10 cellular contexts compared by ENCODE assay signal in the genomic region with DNA sequence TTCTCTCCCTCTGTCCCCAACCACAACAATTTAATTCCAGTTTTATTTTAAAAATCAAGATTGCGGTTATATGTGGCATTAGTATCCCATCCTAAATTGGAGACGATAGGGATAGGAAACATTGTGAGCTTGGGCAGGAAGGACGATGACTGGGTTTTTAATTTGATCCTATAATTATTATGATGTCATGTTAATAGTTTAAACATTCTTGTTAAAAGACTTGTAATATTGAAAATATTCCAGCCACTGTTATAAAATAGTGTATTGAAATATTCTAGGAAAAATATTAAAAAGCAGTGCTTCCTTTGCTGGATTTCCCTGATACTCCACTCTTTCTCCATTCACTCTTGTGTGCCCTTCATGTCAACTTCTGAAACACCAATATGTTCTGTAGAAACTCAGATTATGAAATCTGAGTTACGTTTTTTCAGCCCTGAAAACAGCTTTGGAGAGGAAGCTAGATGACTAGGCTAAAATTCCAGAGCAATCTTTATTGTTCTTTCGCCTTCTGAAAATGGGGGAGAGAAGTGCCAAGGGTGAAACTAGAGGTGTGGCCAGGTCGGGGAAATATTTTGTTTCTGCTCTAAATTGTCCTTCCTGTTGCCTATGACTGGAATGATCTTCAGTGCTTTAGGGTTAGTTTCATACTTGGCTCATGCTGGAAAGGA. TPM values are rescaled to one million over a fixed set of nuclear protein-coding genes. Genes with fewer than 3 reads are reported as not detected.
A peak's percentile ranks its signal among the peaks of the same experiment; 100 is the strongest.
DNase-seq lines count a peak whose midpoint lies in the region; ATAC-seq and TF ChIP-seq lines count a peak whose summit lies in the region.
"Had no signal": no experiment of that assay in that cellular context is flagged by ENCODE, and none has a peak within 500 bp of the region (broad histone marks: within the 10 kb centered on the region; RNA-seq: fewer than 3 reads in every experiment).

No MANE protein-coding gene starts in this region.

- peak overlapping the region; percentile 5 for H3K4me3 Mint-ChIP-seq in activated CD8-positive, alpha-beta memory T cell treated with anti-CD3 and anti-CD28 coated beads, Interleukin-2, amount 10 ng/mL, durations not matched to agents 7 days and 5 days
- H3K4me3 Mint-ChIP-seq: activated B cell treated with CpG ODN at 0.5 μM for 24 hours had no signal

- peaks cover 4% of the 10 kb centered on the region for H3K4me1 Mint-ChIP-seq in activated CD8-positive, alpha-beta memory T cell treated with anti-CD3 and anti-CD28 coated beads, Interleukin-2, amount 10 ng/mL, durations not matched to agents 7 days and 5 days
- H3K4me1 Mint-ChIP-seq: activated B cell treated with CpG ODN at 0.5 μM for 24 hours had no signal

- no peaks in the 10 kb centered on the region for H3K27me3 ChIP-seq in body of pancreas
- no peaks in the 10 kb centered on the region for H3K27me3 ChIP-seq in left lung
- H3K27me3 ChIP-seq in upper lobe of right lung, result no peaks in the 10 kb centered on the region
- H3K27me3 ChIP-seq in tibial artery, result no peaks in the 10 kb centered on the region

- no peaks in the 10 kb centered on the region for H3K36me3 ChIP-seq in body of pancreas (replicated peaks in 1 of 2; ENCODE audit: insufficient read depth in 1 of 2, low read depth in 2 of 2)
- no peaks in the 10 kb centered on the region for H3K36me3 ChIP-seq in left lung
- no peaks in the 10 kb centered on the region for H3K36me3 ChIP-seq in upper lobe of right lung
- no peaks in the 10 kb centered on the region for H3K36me3 ChIP-seq in tibial artery

- H3K9me3 ChIP-seq in body of pancreas, result no peaks in the 10 kb centered on the region
- H3K9me3 ChIP-seq in left lung, result no peaks in the 10 kb centered on the region
- no peaks in the 10 kb centered on the region for H3K9me3 ChIP-seq in upper lobe of right lung
- H3K9me3 ChIP-seq in tibial artery, result no peaks in the 10 kb centered on the region

- H3K27ac Mint-ChIP-seq in activated CD8-positive, alpha-beta memory T cell treated with anti-CD3 and anti-CD28 coated beads, Interleukin-2, amount 10 ng/mL, durations not matched to agents 7 days and 5 days, result no peak overlapping the region
- H3K27ac Mint-ChIP-seq: activated B cell treated with CpG ODN at 0.5 μM for 24 hours had no signal

- no peak overlapping the region for H3K4me3 ChIP-seq in body of pancreas
- no peak overlapping the region for H3K4me3 ChIP-seq in left lung
- H3K4me3 ChIP-seq in upper lobe of right lung, result no peak overlapping the region
- H3K4me3 ChIP-seq in tibial artery, result no peak overlapping the region

- no peaks in the 10 kb centered on the region for H3K9me3 Mint-ChIP-seq in activated CD8-positive, alpha-beta memory T cell treated with anti-CD3 and anti-CD28 coated beads, Interleukin-2, amount 10 ng/mL, durations not matched to agents 7 days and 5 days (ENCODE audit: low read depth)
- H3K9me3 Mint-ChIP-seq: activated B cell treated with CpG ODN at 0.5 μM for 24 hours had no signal

- no peak for DNase-seq in activated CD8-positive, alpha-beta memory T cell treated with anti-CD3 and anti-CD28 coated beads, Interleukin-2, amount 10 ng/mL, durations not matched to agents 7 days and 5 days
- no peak for DNase-seq in activated CD8-positive, alpha-beta memory T cell treated with anti-CD3 and anti-CD28 coated beads, Interleukin-2, amount 50 U/mL, for 4 hours
- DNase-seq in body of pancreas (peak in 1 of 4 donors; percentile 20), left lung (no peak), upper lobe of right lung (no peak), tibial artery (no peak), Ammon's horn (ENCODE audit: low spot score) (no peak), medulla oblongata (ENCODE audit: extremely low spot score) (no peak)
- DNase-seq: activated B cell treated with CpG ODN at 0.5 μM for 24 hours, NCI-H146 had no signal

- H3K27ac ChIP-seq in body of pancreas, result peak overlapping the region; percentile 68 to 85 (median 81)
- peak overlapping the region; percentile 84 to 88 for H3K27ac ChIP-seq in left lung
- H3K27ac ChIP-seq in upper lobe of right lung, result peak overlapping the region; percentile 79
- peak overlapping the region in 1 of 2 donors; percentile 25 for H3K27ac ChIP-seq in tibial artery

- no peak for TF ChIP-seq CTCF in body of pancreas (IDR thresholded peaks at IDR 0.05)
- TF ChIP-seq CTCF in left lung (IDR thresholded peaks at IDR 0.05), result no peak
- TF ChIP-seq CTCF in upper lobe of right lung (IDR thresholded peaks at IDR 0.05), result no peak
- no peak for TF ChIP-seq CTCF in tibial artery (IDR thresholded peaks at IDR 0.05)

- peak in 2 of 3 donors; percentile 13 to 41 for TF ChIP-seq POLR2A in body of pancreas (IDR thresholded peaks at IDR 0.05)

- intact Hi-C loops in body of pancreas (cut with DNase I) (no loop called here), left lung (cut with DNase I) (no loop called here), upper lobe of right lung (cut with DNase I) (no loop called here), tibial artery (cut with DNase I; ENCODE audit: low total_unique reads) (no loop called here)

- peaks cover 7% of the 10 kb centered on the region for H3K27me3 Mint-ChIP-seq in activated CD8-positive, alpha-beta memory T cell treated with anti-CD3 and anti-CD28 coated beads, Interleukin-2, amount 10 ng/mL, durations not matched to agents 7 days and 5 days

- CTCF ChIA-PET in activated CD8-positive, alpha-beta memory T cell treated with anti-CD3 and anti-CD28 coated beads, Interleukin-2, amount 10 ng/mL, durations not matched to agents 7 days and 5 days (lab: Charles Lee), result no interaction called here

- H3K4me1 ChIP-seq in body of pancreas (peaks cover 18% of the 10 kb centered on the region), left lung (peaks cover under 1 to 26% of the 10 kb centered on the region in 2 donors), upper lobe of right lung (peaks cover 10% of the 10 kb centered on the region), tibial artery (peaks cover 0 to 16% (median 0%) of the 10 kb centered on the region in 4 donors)

- ATAC-seq in activated CD8-positive, alpha-beta memory T cell treated with anti-CD3 and anti-CD28 coated beads, Interleukin-2, amount 10 ng/mL, durations not matched to agents 7 days and 5 days, result no peak
- ATAC-seq in body of pancreas (peak; percentile 85), left lung (peak; percentile 74), upper lobe of right lung (peak; percentile 87)

- 38 to 39% methylated on average over 6 of the region's 6 CpGs for WGBS in body of pancreas, 2 donors

- H3K36me3 Mint-ChIP-seq in activated CD8-positive, alpha-beta memory T cell treated with anti-CD3 and anti-CD28 coated beads, Interleukin-2, amount 10 ng/mL, durations not matched to agents 7 days and 5 days, result no peaks in the 10 kb centered on the region

RNA-seq across cellular contexts. Expression of gene MAP3K13, which starts 46.1 kb away (rescaled TPM):
- total RNA-seq in activated CD8-positive, alpha-beta memory T cell treated with anti-CD3 and anti-CD28 coated beads, Interleukin-2, amount 10 ng/mL, durations not matched to agents 7 days and 5 days, result 10 to 100 TPM in 1 of 2 experiments, 1 to 10 TPM in 1; 9.9 to 13.9 TPM
- total RNA-seq in body of pancreas (10 to 100 TPM; 20.0 to 27.4 TPM), left lung (10 to 100 TPM; 34.5 to 48.0 TPM), upper lobe of right lung (37.6 TPM)
